Comparison of ENCODE assay signal across 26 cellular contexts in the genomic region with DNA sequence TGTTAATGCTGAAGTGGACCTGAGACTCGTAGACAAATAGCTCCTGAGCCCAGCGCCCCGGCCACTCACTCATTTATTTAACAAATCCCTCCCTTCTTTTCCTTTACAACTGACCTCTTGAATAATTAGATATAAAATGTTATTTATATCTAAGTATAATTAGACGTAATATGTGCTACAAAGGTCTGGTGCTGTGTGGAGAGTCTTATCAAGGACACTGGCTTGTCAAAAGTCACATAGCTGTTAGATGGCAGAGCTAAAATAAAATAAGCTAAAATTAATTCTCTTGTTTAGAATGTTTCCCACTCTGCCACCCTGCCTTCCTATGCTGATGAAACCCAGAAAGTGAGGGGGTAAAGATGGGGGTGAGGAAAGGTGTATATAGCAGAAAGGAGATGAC.
"Had no signal": no experiment of that assay in that cellular context is flagged by ENCODE, and none has a peak within 500 bp of the region (broad histone marks: within the 10 kb centered on the region; RNA-seq: fewer than 3 reads in every experiment).

No MANE protein-coding gene starts in this region.

- H3K27me3 ChIP-seq: brain microvascular endothelial cell, esophagus squamous epithelium had no signal

- H3K4me1 ChIP-seq: esophagus squamous epithelium, gastroesophageal sphincter had no signal

- H3K27ac ChIP-seq: brain microvascular endothelial cell, epithelial cell of prostate, esophagus squamous epithelium, gastroesophageal sphincter had no signal

- H3K9me3 ChIP-seq: esophagus squamous epithelium, gastroesophageal sphincter had no signal

- DNase-seq: activated CD4-positive, alpha-beta memory T cell treated with anti-CD3 and anti-CD28 coated beads for 36 hours; activated CD4-positive, alpha-beta T cell treated with anti-CD3 and anti-CD28 coated beads for 36 hours; activated CD4-positive, alpha-beta T cell treated with anti-CD3 and anti-CD28 coated beads, Interleukin-2, amount 10 ng/mL, durations not matched to agents 24 days and 14 days; activated CD4-positive, CD25-positive, alpha-beta regulatory T cell; activated CD4-positive, CD25-positive, alpha-beta regulatory T cell treated with anti-CD3 and anti-CD28 coated beads, Interleukin-2, amount 50 U/mL, for 72 hours; activated CD8-positive, alpha-beta memory T cell treated with anti-CD3 and anti-CD28 coated beads, Interleukin-2, amount 10 ng/mL, durations not matched to agents 7 days and 5 days; activated CD8-positive, alpha-beta memory T cell treated with anti-CD3 and anti-CD28 coated beads, Interleukin-2, amount 50 U/mL, for 4 hours; activated CD8-positive, alpha-beta T cell treated with anti-CD3 and anti-CD28 coated beads, Interleukin-2, amount 10 ng/mL, durations not matched to agents 7 days and 5 days; activated gamma-delta T cell; activated naive CD4-positive, alpha-beta T cell; activated naive CD4-positive, alpha-beta T cell treated with anti-CD3 and anti-CD28 coated beads, Interleukin-2, amount 10 ng/mL, durations not matched to agents 7 days and 5 days; activated naive CD8-positive, alpha-beta T cell treated with anti-CD3 and anti-CD28 coated beads, Interleukin-2, amount 10 ng/mL, durations not matched to agents 7 days and 5 days; activated T-cell treated with anti-CD3 and anti-CD28 coated beads, Interleukin-2, amount 50 U/mL, for 1 hour; activated T-cell treated with anti-CD3 and anti-CD28 coated beads, Interleukin-2, amount 50 U/mL, for 72 hours; caudate nucleus; cortex of kidney; dermis blood vessel endothelial cell; effector CD8-positive, alpha-beta T cell; esophagus squamous epithelium; foreskin melanocyte; T-helper 1 cell; T-helper 17 cell had no signal

- H3K36me3 ChIP-seq: brain microvascular endothelial cell, esophagus squamous epithelium, gastroesophageal sphincter had no signal

- H3K4me3 ChIP-seq: esophagus squamous epithelium, gastroesophageal sphincter had no signal

- ATAC-seq: activated CD4-positive, alpha-beta T cell treated with anti-CD3 and anti-CD28 coated beads for 36 hours; activated CD8-positive, alpha-beta memory T cell treated with anti-CD3 and anti-CD28 coated beads, Interleukin-2, amount 10 ng/mL, durations not matched to agents 7 days and 5 days; activated CD8-positive, alpha-beta T cell treated with anti-CD3 and anti-CD28 coated beads, Interleukin-2, amount 10 ng/mL, durations not matched to agents 7 days and 5 days; activated naive CD4-positive, alpha-beta T cell treated with anti-CD3 and anti-CD28 coated beads, Interleukin-2, amount 50 U/mL, for 72 hours; activated T-cell treated with anti-CD3 and anti-CD28 coated beads, Interleukin-2, amount 50 U/mL, for 72 hours; gastroesophageal sphincter; T-helper 17 cell had no signal
